7 cellular contexts compared by ENCODE assay signal in the genomic region with DNA sequence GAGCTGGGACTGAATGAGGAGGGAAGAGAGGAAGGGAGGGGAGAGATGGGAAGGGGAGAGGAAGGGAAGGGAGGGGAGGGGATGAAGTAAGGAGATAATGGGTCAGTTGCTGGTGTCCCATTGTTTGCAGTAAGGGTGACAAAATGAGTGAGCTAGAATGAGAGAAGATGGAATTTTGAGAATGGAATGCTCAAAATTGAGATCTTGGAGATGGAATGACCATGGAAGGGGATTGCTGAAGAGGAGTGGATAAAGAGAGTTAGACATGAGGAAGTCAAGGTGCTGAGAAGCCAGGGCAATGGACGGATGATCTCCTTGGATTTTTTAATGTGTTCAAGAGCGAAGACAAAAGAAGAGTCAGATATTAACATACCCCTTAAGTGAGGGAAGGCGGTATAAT.
"Had no signal": no experiment of that assay in that cellular context is flagged by ENCODE, and none has a peak within 500 bp of the region (broad histone marks: within the 10 kb centered on the region; RNA-seq: fewer than 3 reads in every experiment).

No MANE protein-coding gene starts in this region.

- H3K4me3 ChIP-seq: K562 had no signal

- H3K27me3 Mint-ChIP-seq: IgD-negative memory B cell had no signal

- H3K36me3 Mint-ChIP-seq: IgD-negative memory B cell had no signal

- H3K4me3 Mint-ChIP-seq: IgD-negative memory B cell had no signal

- H3K27ac Mint-ChIP-seq: IgD-negative memory B cell had no signal

- FAIRE-seq: HTR-8/SVneo, K562 had no signal

- ATAC-seq: K562 had no signal

- H3K4me1 Mint-ChIP-seq: IgD-negative memory B cell had no signal

- DNase-seq: IMR-90, KBM-7, KG1 had no signal

- H3K27ac ChIP-seq: HL-60 had no signal
